Comparison of ENCODE assay signal across 1 cellular context in genomic region chr12:80847575-80847974, GRCh38.
TF ChIP-seq lines count a peak whose summit lies in the region.

No MANE protein-coding gene starts in this region.

TF ChIP-seq in GM23338, 12 proteins besides CTCF, POLR2A, EP300 and RAD21:
- TF ChIP-seq, protein P1, sequence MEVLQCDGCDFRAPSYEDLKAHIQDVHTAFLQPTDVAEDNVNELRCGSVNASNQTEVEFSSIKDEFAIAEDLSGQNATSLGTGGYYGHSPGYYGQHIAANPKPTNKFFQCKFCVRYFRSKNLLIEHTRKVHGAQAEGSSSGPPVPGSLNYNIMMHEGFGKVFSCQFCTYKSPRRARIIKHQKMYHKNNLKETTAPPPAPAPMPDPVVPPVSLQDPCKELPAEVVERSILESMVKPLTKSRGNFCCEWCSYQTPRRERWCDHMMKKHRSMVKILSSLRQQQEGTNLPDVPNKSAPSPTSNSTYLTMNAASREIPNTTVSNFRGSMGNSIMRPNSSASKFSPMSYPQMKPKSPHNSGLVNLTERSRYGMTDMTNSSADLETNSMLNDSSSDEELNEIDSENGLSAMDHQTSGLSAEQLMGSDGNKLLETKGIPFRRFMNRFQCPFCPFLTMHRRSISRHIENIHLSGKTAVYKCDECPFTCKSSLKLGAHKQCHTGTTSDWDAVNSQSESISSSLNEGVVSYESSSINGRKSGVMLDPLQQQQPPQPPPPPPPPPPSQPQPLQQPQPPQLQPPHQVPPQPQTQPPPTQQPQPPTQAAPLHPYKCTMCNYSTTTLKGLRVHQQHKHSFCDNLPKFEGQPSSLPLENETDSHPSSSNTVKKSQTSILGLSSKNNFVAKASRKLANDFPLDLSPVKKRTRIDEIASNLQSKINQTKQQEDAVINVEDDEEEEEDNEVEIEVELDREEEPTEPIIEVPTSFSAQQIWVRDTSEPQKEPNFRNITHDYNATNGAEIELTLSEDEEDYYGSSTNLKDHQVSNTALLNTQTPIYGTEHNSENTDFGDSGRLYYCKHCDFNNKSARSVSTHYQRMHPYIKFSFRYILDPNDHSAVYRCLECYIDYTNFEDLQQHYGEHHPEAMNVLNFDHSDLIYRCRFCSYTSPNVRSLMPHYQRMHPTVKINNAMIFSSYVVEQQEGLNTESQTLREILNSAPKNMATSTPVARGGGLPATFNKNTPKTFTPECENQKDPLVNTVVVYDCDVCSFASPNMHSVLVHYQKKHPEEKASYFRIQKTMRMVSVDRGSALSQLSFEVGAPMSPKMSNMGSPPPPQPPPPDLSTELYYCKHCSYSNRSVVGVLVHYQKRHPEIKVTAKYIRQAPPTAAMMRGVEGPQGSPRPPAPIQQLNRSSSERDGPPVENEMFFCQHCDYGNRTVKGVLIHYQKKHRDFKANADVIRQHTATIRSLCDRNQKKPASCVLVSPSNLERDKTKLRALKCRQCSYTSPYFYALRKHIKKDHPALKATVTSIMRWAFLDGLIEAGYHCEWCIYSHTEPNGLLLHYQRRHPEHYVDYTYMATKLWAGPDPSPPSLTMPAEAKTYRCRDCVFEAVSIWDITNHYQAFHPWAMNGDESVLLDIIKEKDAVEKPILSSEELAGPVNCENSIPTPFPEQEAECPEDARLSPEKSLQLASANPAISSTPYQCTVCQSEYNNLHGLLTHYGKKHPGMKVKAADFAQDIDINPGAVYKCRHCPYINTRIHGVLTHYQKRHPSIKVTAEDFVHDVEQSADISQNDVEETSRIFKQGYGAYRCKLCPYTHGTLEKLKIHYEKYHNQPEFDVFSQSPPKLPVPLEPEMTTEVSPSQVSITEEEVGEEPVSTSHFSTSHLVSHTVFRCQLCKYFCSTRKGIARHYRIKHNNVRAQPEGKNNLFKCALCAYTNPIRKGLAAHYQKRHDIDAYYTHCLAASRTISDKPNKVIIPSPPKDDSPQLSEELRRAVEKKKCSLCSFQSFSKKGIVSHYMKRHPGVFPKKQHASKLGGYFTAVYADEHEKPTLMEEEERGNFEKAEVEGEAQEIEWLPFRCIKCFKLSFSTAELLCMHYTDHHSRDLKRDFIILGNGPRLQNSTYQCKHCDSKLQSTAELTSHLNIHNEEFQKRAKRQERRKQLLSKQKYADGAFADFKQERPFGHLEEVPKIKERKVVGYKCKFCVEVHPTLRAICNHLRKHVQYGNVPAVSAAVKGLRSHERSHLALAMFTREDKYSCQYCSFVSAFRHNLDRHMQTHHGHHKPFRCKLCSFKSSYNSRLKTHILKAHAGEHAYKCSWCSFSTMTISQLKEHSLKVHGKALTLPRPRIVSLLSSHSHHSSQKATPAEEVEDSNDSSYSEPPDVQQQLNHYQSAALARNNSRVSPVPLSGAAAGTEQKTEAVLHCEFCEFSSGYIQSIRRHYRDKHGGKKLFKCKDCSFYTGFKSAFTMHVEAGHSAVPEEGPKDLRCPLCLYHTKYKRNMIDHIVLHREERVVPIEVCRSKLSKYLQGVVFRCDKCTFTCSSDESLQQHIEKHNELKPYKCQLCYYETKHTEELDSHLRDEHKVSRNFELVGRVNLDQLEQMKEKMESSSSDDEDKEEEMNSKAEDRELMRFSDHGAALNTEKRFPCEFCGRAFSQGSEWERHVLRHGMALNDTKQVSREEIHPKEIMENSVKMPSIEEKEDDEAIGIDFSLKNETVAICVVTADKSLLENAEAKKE (CRISPR knock-in tag; IDR thresholded peaks at IDR 0.05) = no peak
- TF ChIP-seq EZH2phosphoT487 (IDR thresholded peaks at IDR 0.05; ENCODE audit: unreplicated experiment) = no peak
- TF ChIP-seq, protein P2, sequence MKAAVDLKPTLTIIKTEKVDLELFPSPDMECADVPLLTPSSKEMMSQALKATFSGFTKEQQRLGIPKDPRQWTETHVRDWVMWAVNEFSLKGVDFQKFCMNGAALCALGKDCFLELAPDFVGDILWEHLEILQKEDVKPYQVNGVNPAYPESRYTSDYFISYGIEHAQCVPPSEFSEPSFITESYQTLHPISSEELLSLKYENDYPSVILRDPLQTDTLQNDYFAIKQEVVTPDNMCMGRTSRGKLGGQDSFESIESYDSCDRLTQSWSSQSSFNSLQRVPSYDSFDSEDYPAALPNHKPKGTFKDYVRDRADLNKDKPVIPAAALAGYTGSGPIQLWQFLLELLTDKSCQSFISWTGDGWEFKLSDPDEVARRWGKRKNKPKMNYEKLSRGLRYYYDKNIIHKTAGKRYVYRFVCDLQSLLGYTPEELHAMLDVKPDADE (IDR thresholded peaks at IDR 0.05) = no peak
- TF ChIP-seq POLR2AphosphoS5 (IDR thresholded peaks at IDR 0.05; ENCODE audit: low read depth) = no peak
- no peak for TF ChIP-seq ZNF331 (CRISPR knock-in tag; IDR thresholded peaks at IDR 0.05; ENCODE audit: low read depth)
- TF ChIP-seq JUNB (IDR thresholded peaks at IDR 0.05; ENCODE audit: unreplicated experiment) = no peak
- TF ChIP-seq NANOG (IDR thresholded peaks at IDR 0.05; ENCODE audit: borderline replicate concordance) = no peak
- TF ChIP-seq ZNF114 (CRISPR knock-in tag; IDR thresholded peaks at IDR 0.05) = no peak
- no peak for TF ChIP-seq STAT1 (IDR thresholded peaks at IDR 0.05; ENCODE audit: unreplicated experiment)
- no peak for TF ChIP-seq REST (IDR thresholded peaks at IDR 0.05; ENCODE audit: unreplicated experiment)
- no peak for TF ChIP-seq CREB1 (CRISPR knock-in tag; IDR thresholded peaks at IDR 0.05; ENCODE audit: low read depth)
- no peak for TF ChIP-seq EZH2 (IDR thresholded peaks at IDR 0.05; ENCODE audit: low read depth, unreplicated experiment)
